ENCODE assay signal across 1 cellular context in genomic region chr2:71932780-71933466, GRCh38.
TF ChIP-seq lines count a peak whose summit lies in the region.

No MANE protein-coding gene starts in this region.

TF ChIP-seq in SK-N-SH, 30 proteins besides CTCF, POLR2A, EP300 and RAD21 (continued from another document):
- TF ChIP-seq USF2 (IDR thresholded peaks at IDR 0.05; ENCODE audit: borderline replicate concordance, low read depth, low read length) (no peak), PBX3 (IDR thresholded peaks at IDR 0.05) (no peak), FOSL2 (IDR thresholded peaks at IDR 0.05; ENCODE audit: borderline replicate concordance, low read depth) (no peak), GABPA (IDR thresholded peaks at IDR 0.05; ENCODE audit: low read depth) (no peak), RFX5 (IDR thresholded peaks at IDR 0.05; ENCODE audit: low read length) (no peak), GATA2 (CRISPR knock-in tag; IDR thresholded peaks at IDR 0.05) (no peak)
